In the genomic region with DNA sequence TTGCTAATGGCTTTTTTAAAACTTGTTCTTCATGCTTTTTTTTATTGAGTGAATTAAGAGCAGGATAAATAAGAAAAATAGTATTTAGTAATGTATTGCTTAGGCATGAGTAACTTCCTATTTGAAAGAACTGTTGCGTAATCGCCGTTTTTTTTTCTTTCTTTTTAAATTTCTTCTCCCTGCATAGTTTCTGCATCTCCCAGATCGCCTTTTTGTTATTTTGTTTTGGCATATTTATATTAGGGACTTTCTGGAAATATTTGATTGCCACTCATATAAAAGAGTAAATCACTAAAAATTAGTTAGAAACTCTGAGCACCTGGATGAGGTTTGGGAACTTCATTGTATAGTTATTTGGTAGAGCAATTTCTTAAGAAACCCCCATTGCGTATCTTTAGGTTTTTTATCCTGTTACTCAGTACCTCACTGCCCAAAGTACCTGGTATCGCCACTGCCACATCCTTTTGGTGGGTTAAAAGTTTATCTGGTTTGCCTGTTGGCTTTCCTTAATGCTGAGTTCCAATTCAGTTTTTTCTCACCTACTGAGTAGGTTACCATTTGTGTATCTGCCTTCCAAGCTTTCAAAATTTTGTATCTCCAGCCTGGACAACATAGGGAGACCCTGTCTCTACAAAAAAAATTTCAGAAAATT, we compare ENCODE assay signal across 10 cellular contexts. TPM values are rescaled to one million over a fixed set of nuclear protein-coding genes. Genes with fewer than 3 reads are reported as not detected.
A peak's percentile ranks its signal among the peaks of the same experiment; 100 is the strongest.
DNase-seq lines count a peak whose midpoint lies in the region; ATAC-seq, FAIRE-seq and TF ChIP-seq lines count a peak whose summit lies in the region.
"Had no signal": no experiment of that assay in that cellular context is flagged by ENCODE, and none has a peak within 500 bp of the region (broad histone marks: within the 10 kb centered on the region; RNA-seq: fewer than 3 reads in every experiment).

No MANE protein-coding gene starts in this region.

- peaks cover 32% of the 10 kb centered on the region for H3K9me3 Mint-ChIP-seq in activated CD8-positive, alpha-beta T cell treated with anti-CD3 and anti-CD28 coated beads, Interleukin-2, amount 10 ng/mL, durations not matched to agents 7 days and 5 days (ENCODE audit: insufficient read depth)

- H3K4me3 ChIP-seq in A549: no peak overlapping the region

- ATAC-seq in A549: no peak
- ATAC-seq in activated CD8-positive, alpha-beta T cell treated with anti-CD3 and anti-CD28 coated beads, Interleukin-2, amount 10 ng/mL, durations not matched to agents 7 days and 5 days: peak; percentile 50
- no peak for ATAC-seq in HG03139 (IDR thresholded peaks at IDR 0.05; ENCODE audit: unreplicated experiment)

- peaks cover 70% of the 10 kb centered on the region for H3K36me3 Mint-ChIP-seq in activated CD8-positive, alpha-beta T cell treated with anti-CD3 and anti-CD28 coated beads, Interleukin-2, amount 10 ng/mL, durations not matched to agents 7 days and 5 days (ENCODE audit: low read depth)

- no peaks in the 10 kb centered on the region for H3K9me3 ChIP-seq in A549

- FAIRE-seq in A549 (lab: Jason Lieb, UNC): no peak

- no peak for DNase-seq in A549 (ENCODE audit: low read depth in 1 of 2, low spot score in 1 of 2)
- peak; percentile 25 for DNase-seq in GM04504 (ENCODE audit: low read depth)
- DNase-seq in activated CD8-positive, alpha-beta T cell treated with anti-CD3 and anti-CD28 coated beads, Interleukin-2, amount 10 ng/mL, durations not matched to agents 7 days and 5 days: peak; percentile 52
- DNase-seq in hepatic stellate cell (ENCODE audit: low spot score): peak; percentile 12
- no peak for DNase-seq in NCI-H2107 treated with DMSO at 0.1 percent for 48 hours (lab: John Stamatoyannopoulos, UW; ENCODE audit: unreplicated experiment)
- no peak for DNase-seq in activated CD4-positive, alpha-beta T cell treated with anti-CD3 and anti-CD28 coated beads for 48 hours
- no peak for DNase-seq in NCI-H1694 treated with DMSO at 0.1 percent for 48 hours (lab: John Stamatoyannopoulos, UW)
- DNase-seq: activated CD4-positive, CD25-positive, alpha-beta regulatory T cell; NCI-H510A had no signal

- no peak for TF ChIP-seq EP300 in A549 (IDR thresholded peaks at IDR 0.05)

- H3K4me1 ChIP-seq in A549: peaks cover 5% of the 10 kb centered on the region; the same call in 2 of the 3 replicates

- POLR2A ChIA-PET in A549 (lab: Yijun Ruan, JAX): no interaction called here
- POLR2A ChIA-PET in activated CD8-positive, alpha-beta T cell treated with anti-CD3 and anti-CD28 coated beads, Interleukin-2, amount 10 ng/mL, durations not matched to agents 7 days and 5 days (lab: Charles Lee): no interaction called here

- H3K27ac ChIP-seq in A549: no peak overlapping the region

- no peak for TF ChIP-seq RAD21 in A549 (conservative IDR thresholded peaks at IDR 0.05 in 1 of 2, IDR thresholded peaks at IDR 0.05 in 1 of 2)

- H3K4me3 Mint-ChIP-seq in activated CD8-positive, alpha-beta T cell treated with anti-CD3 and anti-CD28 coated beads, Interleukin-2, amount 10 ng/mL, durations not matched to agents 7 days and 5 days: peak overlapping the region; percentile 58

- TF ChIP-seq POLR2A in A549 (IDR thresholded peaks at IDR 0.05; ENCODE audit: low read length): no peak

- H3K4me2 ChIP-seq in A549: peak overlapping the region; percentile 6; the same call in 1 of the 3 replicates

- TF ChIP-seq CTCF in A549 (IDR thresholded peaks at IDR 0.05): no peak

- no peaks in the 10 kb centered on the region for H3K27me3 Mint-ChIP-seq in activated CD8-positive, alpha-beta T cell treated with anti-CD3 and anti-CD28 coated beads, Interleukin-2, amount 10 ng/mL, durations not matched to agents 7 days and 5 days (ENCODE audit: low read depth)

- CTCF ChIA-PET in A549 (lab: Yijun Ruan, JAX): no interaction called here
- CTCF ChIA-PET in activated CD8-positive, alpha-beta T cell treated with anti-CD3 and anti-CD28 coated beads, Interleukin-2, amount 10 ng/mL, durations not matched to agents 7 days and 5 days (lab: Charles Lee): interaction anchor here (1.1 to 1.5 kb wide), 3 partner anchors 19 to 113 kb away, joined by 3 read pairs; no protein-coding TSS in a partner anchor

- peak overlapping the region; percentile 81 for H3K27ac Mint-ChIP-seq in activated CD8-positive, alpha-beta T cell treated with anti-CD3 and anti-CD28 coated beads, Interleukin-2, amount 10 ng/mL, durations not matched to agents 7 days and 5 days

- peaks cover 64% of the 10 kb centered on the region for H3K4me1 Mint-ChIP-seq in activated CD8-positive, alpha-beta T cell treated with anti-CD3 and anti-CD28 coated beads, Interleukin-2, amount 10 ng/mL, durations not matched to agents 7 days and 5 days (ENCODE audit: low read depth)

- 50% methylated on average over 6 of the region's 6 CpGs for WGBS in A549 (ENCODE audit: missing lambda C conversion rate)

TF ChIP-seq in A549, 52 proteins besides CTCF, POLR2A, EP300 and RAD21:
- peak; percentile 83 for TF ChIP-seq CEBPB (IDR thresholded peaks at IDR 0.05)
- no peak for TF ChIP-seq HOXB13 (CRISPR knock-in tag; IDR thresholded peaks at IDR 0.05; ENCODE audit: low read depth)
- TF ChIP-seq RCOR1 (IDR thresholded peaks at IDR 0.05; ENCODE audit: low read depth, low read length): no peak
- TF ChIP-seq JUN (IDR thresholded peaks at IDR 0.05): no peak

RNA-seq across cellular contexts. Expression of a gene that starts 36.2 kb away (rescaled TPM):
- 4.9 and 6.0 TPM in 2 replicates for polyA plus RNA-seq in A549 (2011; rRNA removed)
- 0.69 and 0.75 TPM in 2 replicates for polyA plus RNA-seq in A549 (2012; cell fraction: cytosol; rRNA removed)
- polyA plus RNA-seq in A549 (2012; cell fraction: nucleus; rRNA removed): 0.32 and 0.49 TPM in 2 replicates
- polyA plus RNA-seq in A549 (2017; fragmentation: RNase III; extraction: RNeasy Plus Mini Kit Qiagen cat#74134 plus additional on column Dnase treatment): 1.3 to 2.5 TPM (median 2.0 TPM) in 3 replicates
- polyA minus RNA-seq in A549 (2011; rRNA and poly(A)+ RNA removed): 0.58 and 1.7 TPM in 2 replicates
- 10 to 100 TPM; 47.6 to 50.3 TPM for total RNA-seq in activated CD8-positive, alpha-beta T cell treated with anti-CD3 and anti-CD28 coated beads, Interleukin-2, amount 10 ng/mL, durations not matched to agents 7 days and 5 days

Comparison
In these comparisons a context has a peak if more than half of its experiments do, and no peak if none do; other contexts are left out.
1. DNase-seq: peak in GM04504 (single experiment), activated CD8-positive, alpha-beta T cell treated with anti-CD3 and anti-CD28 coated beads, Interleukin-2, amount 10 ng/mL, durations not matched to agents 7 days and 5 days (single experiment) and hepatic stellate cell (single experiment); none in A549 (0 of 2), NCI-H2107 treated with DMSO at 0.1 percent for 48 hours (single experiment), activated CD4-positive, alpha-beta T cell treated with anti-CD3 and anti-CD28 coated beads for 48 hours (single experiment) and NCI-H1694 treated with DMSO at 0.1 percent for 48 hours (single experiment).